Comparison of ENCODE assay signal across 17 cellular contexts in genomic region chr11:64275841-64276240, GRCh38. TPM values are rescaled to one million over a fixed set of nuclear protein-coding genes. Genes with fewer than 3 reads are reported as not detected.
DNase-seq lines count a peak whose midpoint lies in the region; ATAC-seq and TF ChIP-seq lines count a peak whose summit lies in the region.
"Had no signal": no experiment of that assay in that cellular context is flagged by ENCODE, and none has a peak within 500 bp of the region (broad histone marks: within the 10 kb centered on the region; RNA-seq: fewer than 3 reads in every experiment).

No MANE protein-coding gene starts in this region.

- H3K27ac Mint-ChIP-seq in activated B cell treated with CpG ODN at 0.5 μM for 24 hours (peak overlapping the region; percentile 30), natural killer cell (no peak overlapping the region)
- H3K27ac Mint-ChIP-seq: CD4-positive, CD25-positive, alpha-beta regulatory T cell had no signal

- no peak for TF ChIP-seq CTCF in RWPE1 (conservative IDR thresholded peaks at IDR 0.05; ENCODE audit: low read depth)
- no peak for TF ChIP-seq CTCF in activated B cell treated with CpG ODN at 0.5 μM for 24 hours (IDR thresholded peaks at IDR 0.05)
- no peak for TF ChIP-seq CTCF in natural killer cell (IDR thresholded peaks at IDR 0.05)

- H3K9me2 ChIP-seq in GM23248 (ENCODE audit: insufficient read depth) = no peaks in the 10 kb centered on the region

- H3K9me3 ChIP-seq in GM23248 (ENCODE audit: low read depth) = no peaks in the 10 kb centered on the region
- H3K9me3 ChIP-seq in mesenchymal stem cell (ENCODE audit: control insufficient read depth, low read length) = no peaks in the 10 kb centered on the region
- H3K9me3 ChIP-seq: BLaER1 treated with 17β-estradiol and CSF1 and Interleukin-3, amounts not matched to agents 10 nM and 100 nM had no signal

- H2BK12ac ChIP-seq in mesenchymal stem cell (ENCODE audit: low read length in 2 of 2) = no peak overlapping the region

- peaks cover 23% of the 10 kb centered on the region for H3K36me3 Mint-ChIP-seq in activated B cell treated with CpG ODN at 0.5 μM for 24 hours (ENCODE audit: low read depth)
- no peaks in the 10 kb centered on the region for H3K36me3 Mint-ChIP-seq in natural killer cell

- H3K23ac ChIP-seq in mesenchymal stem cell (ENCODE audit: low read length in 2 of 2) = no peak overlapping the region

- CTCF ChIA-PET in RWPE1 (lab: Yijun Ruan, JAX) = interaction anchor here (1.3 kb wide), 1 partner anchor 13 kb away, joined by 4 read pairs; no protein-coding TSS in a partner anchor
- CTCF ChIA-PET in activated B cell treated with CpG ODN at 0.5 μM for 24 hours (lab: Charles Lee) = interaction anchor here (1.4 kb wide), 1 partner anchor 28 kb away, joined by 5 read pairs; no protein-coding TSS in a partner anchor

- H3K9ac ChIP-seq in GM23248 (no peak overlapping the region), mesenchymal stem cell (ENCODE audit: low read length) (no peak overlapping the region)

- H2AFZ ChIP-seq in GM23248 = no peak overlapping the region
- H2AFZ ChIP-seq in mesenchymal stem cell (ENCODE audit: low read depth, low read length) = no peak overlapping the region

- POLR2A ChIA-PET in RWPE1 (lab: Yijun Ruan, JAX; ENCODE audit: low non-redundant PET) = interaction anchor here (0.5 to 2.0 kb wide), 2 partner anchors 11 to 31 kb away, joined by 5 read pairs; no protein-coding TSS in a partner anchor
- POLR2A ChIA-PET in activated B cell treated with CpG ODN at 0.5 μM for 24 hours (lab: Charles Lee) = interaction anchor here (0.6 to 2.3 kb wide), 2 partner anchors 9 to 33 kb away, joined by 3 to 8 read pairs; partner anchors contain the start of gene BAD

- no peak overlapping the region for H3K14ac ChIP-seq in mesenchymal stem cell (ENCODE audit: low read length in 2 of 2)

- no peak overlapping the region for H3K4me3 ChIP-seq in GM23248
- H3K4me3 ChIP-seq in mesenchymal stem cell (ENCODE audit: insufficient read depth in 1 of 2, low read depth in 1 of 2, low read length in 2 of 2) = no peak overlapping the region
- H3K4me3 ChIP-seq: BLaER1 treated with 17β-estradiol and CSF1 and Interleukin-3, amounts not matched to agents 10 nM and 100 nM had no signal

- no peak overlapping the region for H3K4ac ChIP-seq in mesenchymal stem cell (ENCODE audit: low read depth in 1 of 2, low read length in 2 of 2)

- no peaks in the 10 kb centered on the region for H4K20me1 ChIP-seq in GM23248 (ENCODE audit: insufficient read depth)

- H2AK5ac ChIP-seq in mesenchymal stem cell (ENCODE audit: low read length, severe bottlenecking) = peak overlapping the region; percentile 66

- H3K27me3 Mint-ChIP-seq in activated B cell treated with CpG ODN at 0.5 μM for 24 hours (no peaks in the 10 kb centered on the region), natural killer cell (ENCODE audit: low read depth in 2 of 2) (no peaks in the 10 kb centered on the region)
- H3K27me3 Mint-ChIP-seq: CD4-positive, CD25-positive, alpha-beta regulatory T cell had no signal

- no peak overlapping the region for H3K4me2 ChIP-seq in GM23248 (ENCODE audit: unreplicated experiment)
- H3K4me2 ChIP-seq in mesenchymal stem cell (ENCODE audit: low read length, poor library complexity, severe bottlenecking) = no peak overlapping the region

- peaks cover 36% of the 10 kb centered on the region for H3F3A ChIP-seq in GM23248 (ENCODE audit: insufficient read depth)

- 82 to 83% methylated on average over 2 of the region's 2 CpGs for WGBS in GM23248 (ENCODE audit: low coverage in 1 of 2, low lambda C conversion rate in 2 of 2, missing lambda C conversion rate in 2 of 2), 2 experiments
- no CpG with 5 or more reads among the region's 2 CpGs for whole genome bisulfite sequencing in mesenchymal stem cell

- H3K4me3 Mint-ChIP-seq in activated B cell treated with CpG ODN at 0.5 μM for 24 hours (no peak overlapping the region), natural killer cell (no peak overlapping the region)

- H3K9me3 Mint-ChIP-seq in activated B cell treated with CpG ODN at 0.5 μM for 24 hours (no peaks in the 10 kb centered on the region), natural killer cell (no peaks in the 10 kb centered on the region)
- H3K9me3 Mint-ChIP-seq: CD4-positive, CD25-positive, alpha-beta regulatory T cell had no signal

- peaks cover 34% of the 10 kb centered on the region for H3K79me2 ChIP-seq in GM23248 (ENCODE audit: insufficient read depth)

- ATAC-seq in activated B cell treated with CpG ODN at 0.5 μM for 24 hours (ENCODE audit: low read depth) (no peak), GM21526 (IDR thresholded peaks at IDR 0.05; ENCODE audit: low FRiP score, unreplicated experiment) (no peak), natural killer cell (no peak)
- ATAC-seq: HepG2 had no signal

- H4K91ac ChIP-seq in mesenchymal stem cell (ENCODE audit: low read length) = no peak overlapping the region

- H3K4me1 Mint-ChIP-seq in activated B cell treated with CpG ODN at 0.5 μM for 24 hours = peaks cover 6% of the 10 kb centered on the region
- H3K4me1 Mint-ChIP-seq in natural killer cell = peaks cover 6 to 10% of the 10 kb centered on the region in 2 donors

- in situ Hi-C loops in GM23248 (cut with MboI) = no loop called here

- H3K27me3 ChIP-seq in GM23248 (replicated peaks; ENCODE audit: insufficient read depth) = no peaks in the 10 kb centered on the region
- no peaks in the 10 kb centered on the region for H3K27me3 ChIP-seq in mesenchymal stem cell (ENCODE audit: control insufficient read depth in 1 of 2, insufficient read depth in 1 of 2, low read length in 2 of 2)
- H3K27me3 ChIP-seq: BLaER1 treated with 17β-estradiol and CSF1 and Interleukin-3, amounts not matched to agents 10 nM and 100 nM had no signal

- no peak for DNase-seq in GM23248
- DNase-seq in RWPE1 (ENCODE audit: low spot score) = no peak
- no peak for DNase-seq in activated B cell treated with CpG ODN at 0.5 μM for 24 hours
- DNase-seq in mesenchymal stem cell = no peak
- no peak for DNase-seq in stimulated activated CD4-positive, alpha-beta T cell treated with anti-CD3 and anti-CD28 coated beads, Interleukin-4, amount 100 ng/mL, for 24 hours
- DNase-seq in natural killer cell = no peak
- no peak for DNase-seq in SHP77 (lab: John Stamatoyannopoulos, UW)
- DNase-seq: ACHN; Calu3; CD4-positive, CD25-positive, alpha-beta regulatory T cell; DMS 273 treated with DMSO at 0.1 percent for 48 hours; HCEC 1CT had no signal

- H2BK5ac ChIP-seq in mesenchymal stem cell (ENCODE audit: low read depth, low read length, poor library complexity, severe bottlenecking) = no peak overlapping the region

- no peak overlapping the region for H4K8ac ChIP-seq in mesenchymal stem cell (ENCODE audit: low read length)

- H3K27ac ChIP-seq in GM23248 = peak overlapping the region; percentile 34; the same call in 1 of the 2 replicates
- peak overlapping the region; percentile 98 for H3K27ac ChIP-seq in RWPE1
- peak overlapping the region; percentile 13 for H3K27ac ChIP-seq in mesenchymal stem cell (ENCODE audit: low read length, poor library complexity, severe bottlenecking)

- 0 out of 2 replicates have a peak, but pooled peaks cover 4% of the 10 kb centered on the region for H3K36me3 ChIP-seq in GM23248 (ENCODE audit: low read depth)
- peaks cover 36 to 37% of the 10 kb centered on the region in 2 experiments for H3K36me3 ChIP-seq in mesenchymal stem cell (ENCODE audit: control insufficient read depth in 1 of 2, insufficient read depth in 2 of 2, low read depth in 1 of 2, low read length in 2 of 2)

- intact Hi-C loops in activated B cell treated with CpG ODN at 0.5 μM for 24 hours (cut with micrococcal nuclease) (no loop called here), natural killer cell (cut with micrococcal nuclease) (no loop called here)

- H2BK120ac ChIP-seq in mesenchymal stem cell (ENCODE audit: low read depth, low read length) = no peak overlapping the region

- H2BK15ac ChIP-seq in mesenchymal stem cell (ENCODE audit: low read depth, poor library complexity, severe bottlenecking) = no peak overlapping the region

- no peak overlapping the region for H3K18ac ChIP-seq in mesenchymal stem cell (ENCODE audit: low read depth in 1 of 2, low read length in 2 of 2)

- peaks cover 25% of the 10 kb centered on the region for H3K79me1 ChIP-seq in mesenchymal stem cell (replicated peaks; ENCODE audit: low read length, poor library complexity, severe bottlenecking)

- H3K4me1 ChIP-seq in GM23248 (ENCODE audit: insufficient read depth) (peaks cover 21% of the 10 kb centered on the region), mesenchymal stem cell (ENCODE audit: control insufficient read depth, insufficient read depth, low read depth, low read length) (peaks cover 20% of the 10 kb centered on the region)

RNA-seq across cellular contexts. Expression of gene BAD, which starts 8.6 kb away (rescaled TPM):
- total RNA-seq in GM23248 (2014; rRNA removed; shearing (Covaris generic)) = 94.8 and 170 TPM in 2 replicates
- 146 and 159 TPM in 2 replicates for polyA plus RNA-seq in GM23248 (2016; fragmentation: Nextera tagmentation; extraction: Ambion mirVana)
- 21.7 and 26.6 TPM in 2 replicates for total RNA-seq in activated B cell treated with CpG ODN at 0.5 μM for 24 hours
- polyA plus RNA-seq in mesenchymal stem cell (2013, experiment 1 of 2) = 69.6 TPM
- 70.6 TPM for polyA plus RNA-seq in mesenchymal stem cell (2013, experiment 2 of 2)
- 10 to 100 TPM; 30.6 to 35.8 (median 31.6) TPM for total RNA-seq in natural killer cell

RNA-seq across cellular contexts. Expression of gene GPR137, which starts 9.8 kb away (rescaled TPM):
- 20.9 and 37.6 TPM in 2 replicates for total RNA-seq in GM23248 (2014; rRNA removed; shearing (Covaris generic))
- 35.7 and 37.0 TPM in 2 replicates for polyA plus RNA-seq in GM23248 (2016; fragmentation: Nextera tagmentation; extraction: Ambion mirVana)
- 48.6 and 53.1 TPM in 2 replicates for total RNA-seq in activated B cell treated with CpG ODN at 0.5 μM for 24 hours
- 25.9 TPM for polyA plus RNA-seq in mesenchymal stem cell (2013, experiment 1 of 2)
- 24.6 TPM for polyA plus RNA-seq in mesenchymal stem cell (2013, experiment 2 of 2)
- total RNA-seq in natural killer cell = 10 to 100 TPM; 29.1 to 61.3 (median 34.4) TPM

RNA-seq across cellular contexts. Expression of gene KCNK4, which starts 15.3 kb away (rescaled TPM):
- not detected in 2 replicates for total RNA-seq in GM23248 (2014; rRNA removed; shearing (Covaris generic))
- 0.13 TPM in 1 of 2 replicates, not detected in the other for polyA plus RNA-seq in GM23248 (2016; fragmentation: Nextera tagmentation; extraction: Ambion mirVana)
- total RNA-seq in activated B cell treated with CpG ODN at 0.5 μM for 24 hours = 0.24 and 0.44 TPM in 2 replicates
- polyA plus RNA-seq in mesenchymal stem cell (2013, experiment 1 of 2) = not detected
- not detected for polyA plus RNA-seq in mesenchymal stem cell (2013, experiment 2 of 2)
- total RNA-seq in natural killer cell = under 1 TPM in 2 of 3 donors, not detected in 1; 0.30 to 0.86 TPM
- total RNA-seq: Calu3; CD4-positive, CD25-positive, alpha-beta regulatory T cell; H4; HepG2 had no signal
- polyA plus RNA-seq: CD4-positive, CD25-positive, alpha-beta regulatory T cell; HepG2 had no signal

RNA-seq across cellular contexts. Expression of gene CATSPERZ, which starts 24.3 kb away (rescaled TPM):
- total RNA-seq in GM23248 (2014; rRNA removed; shearing (Covaris generic)) = not detected in 2 replicates
- not detected in 2 replicates for polyA plus RNA-seq in GM23248 (2016; fragmentation: Nextera tagmentation; extraction: Ambion mirVana)
- total RNA-seq in activated B cell treated with CpG ODN at 0.5 μM for 24 hours (not detected in 2 replicates), natural killer cell (under 1 TPM in 2 of 3 donors, not detected in 1; 0.80 to 0.90 TPM)
- polyA plus RNA-seq in mesenchymal stem cell (2013, experiment 1 of 2) = 0.18 TPM
- polyA plus RNA-seq in mesenchymal stem cell (2013, experiment 2 of 2) = 0.12 TPM
- total RNA-seq: A172; CD4-positive, CD25-positive, alpha-beta regulatory T cell; H4 had no signal
- polyA plus RNA-seq: CD4-positive, CD25-positive, alpha-beta regulatory T cell had no signal

RNA-seq across cellular contexts. Expression of gene PLCB3, which starts 24.5 kb away (rescaled TPM):
- total RNA-seq in GM23248 (2014; rRNA removed; shearing (Covaris generic)) = 32.7 and 41.7 TPM in 2 replicates
- 6.5 and 7.5 TPM in 2 replicates for polyA plus RNA-seq in GM23248 (2016; fragmentation: Nextera tagmentation; extraction: Ambion mirVana)
- total RNA-seq in activated B cell treated with CpG ODN at 0.5 μM for 24 hours = 7.9 and 8.1 TPM in 2 replicates
- 22.4 TPM for polyA plus RNA-seq in mesenchymal stem cell (2013, experiment 1 of 2)
- 21.6 TPM for polyA plus RNA-seq in mesenchymal stem cell (2013, experiment 2 of 2)
- total RNA-seq in natural killer cell = 1 to 10 TPM; 5.4 to 7.6 (median 5.5) TPM

Comparison
In these comparisons a context has a peak if more than half of its experiments do, and no peak if none do; other contexts are left out.
1. H3K27ac ChIP-seq: peak in every context shown above with its lines; median percentile 98 in RWPE1; 34 in GM23248; 13 in mesenchymal stem cell.